In the genomic region with DNA sequence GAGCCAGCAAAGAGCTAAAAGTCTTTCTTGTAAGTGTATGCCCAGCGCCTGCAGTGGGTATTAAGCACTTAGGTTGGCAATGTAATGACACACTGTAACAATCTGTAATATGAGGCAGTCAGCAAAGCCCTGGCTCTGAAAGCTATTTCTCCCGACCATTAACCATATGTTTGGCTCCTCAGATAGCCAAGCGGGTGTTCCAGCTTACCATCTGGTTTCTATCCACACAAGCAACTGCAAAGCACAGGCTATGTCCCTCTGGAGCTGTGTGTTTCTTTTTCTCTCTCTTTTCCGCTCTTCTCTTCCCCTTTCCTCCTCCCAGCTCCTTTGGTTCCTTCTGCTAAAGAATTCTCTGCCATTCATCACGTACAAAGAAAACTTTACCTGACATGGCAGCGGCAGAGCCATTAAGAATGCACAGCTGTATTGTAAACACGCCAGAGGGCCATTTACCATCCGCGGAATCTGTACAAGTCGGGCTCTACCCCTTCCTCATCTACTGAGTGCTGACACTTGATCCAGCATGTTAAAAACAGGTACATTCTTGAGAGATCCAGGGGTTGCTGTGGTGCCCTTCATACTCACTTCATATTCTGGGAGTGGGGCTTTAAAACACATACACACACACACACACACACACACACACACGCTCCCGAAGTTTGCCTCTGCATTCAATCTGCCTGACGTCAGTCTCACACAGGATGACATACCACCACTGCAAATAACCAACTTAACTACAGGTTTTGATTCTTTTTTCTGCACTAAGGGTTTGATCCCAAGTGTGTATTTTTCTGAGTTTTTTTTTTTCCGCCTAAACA, we compare ENCODE assay signal across 8 cellular contexts.
A peak's percentile ranks its signal among the peaks of the same experiment; 100 is the strongest.
DNase-seq lines count a peak whose midpoint lies in the region; ATAC-seq and TF ChIP-seq lines count a peak whose summit lies in the region.

No MANE protein-coding gene starts in this region.

- H3K9me3 Mint-ChIP-seq in WTC11, result peaks cover 18% of the 10 kb centered on the region

- no peaks in the 10 kb centered on the region for H3K27me3 ChIP-seq in RWPE2 (ENCODE audit: insufficient read depth, poor library complexity, severe bottlenecking)
- H3K27me3 ChIP-seq in parathyroid adenoma (ENCODE audit: control insufficient read depth, insufficient read depth, low read length), result no peaks in the 10 kb centered on the region

- H3K9me3 ChIP-seq in RWPE2 (ENCODE audit: severe bottlenecking) (no peaks in the 10 kb centered on the region), parathyroid adenoma (ENCODE audit: control insufficient read depth, low read length) (no peaks in the 10 kb centered on the region)

- H3K4me3 ChIP-seq in RWPE2 (ENCODE audit: severe bottlenecking) (no peak overlapping the region), fibroblast of the aortic adventitia (ENCODE audit: low read depth, low read length) (peak overlapping the region; percentile 46), parathyroid adenoma (ENCODE audit: low read depth, low read length) (no peak overlapping the region)

- no peaks in the 10 kb centered on the region for H3K79me2 ChIP-seq in parathyroid adenoma

- H3K4me1 ChIP-seq in RWPE2 (ENCODE audit: insufficient read depth, poor library complexity, severe bottlenecking) (peaks cover 40% of the 10 kb centered on the region), parathyroid adenoma (peaks cover 38% of the 10 kb centered on the region)

- H3K4me3 Mint-ChIP-seq in WTC11, result no peak overlapping the region

- TF ChIP-seq CTCF in RWPE2 (IDR thresholded peaks at IDR 0.05; ENCODE audit: poor library complexity, severe bottlenecking), result no peak
- TF ChIP-seq CTCF in fibroblast of the aortic adventitia (IDR thresholded peaks at IDR 0.05; ENCODE audit: insufficient read depth, low read length), result no peak
- TF ChIP-seq CTCF in parathyroid adenoma (IDR thresholded peaks at IDR 0.05), result no peak
- TF ChIP-seq CTCF in WTC11 (IDR thresholded peaks at IDR 0.05), result no peak

- H3K27ac ChIP-seq in RWPE2 (ENCODE audit: poor library complexity, severe bottlenecking), result peak overlapping the region; percentile 92
- peak overlapping the region; percentile 93 for H3K27ac ChIP-seq in parathyroid adenoma

- H2AFZ ChIP-seq in parathyroid adenoma, result peak overlapping the region; percentile 64

- ATAC-seq in HG03066 (IDR thresholded peaks at IDR 0.05; ENCODE audit: low read depth, unreplicated experiment), result peak; percentile 21
- peak; percentile 8; the same call in 2 of the 3 replicates for ATAC-seq in RWPE2 (ENCODE audit: low read depth)
- no peak for ATAC-seq in WTC11

- no peak overlapping the region for H3K9ac ChIP-seq in parathyroid adenoma

- POLR2A ChIA-PET in WTC11 (lab: Charles Lee), result no interaction called here

- 0 out of 2 replicates have a peak, but pooled peaks cover 4% of the 10 kb centered on the region for H3K4me1 Mint-ChIP-seq in WTC11

- no peaks in the 10 kb centered on the region; the same call in 1 of the 2 replicates for H3K27me3 Mint-ChIP-seq in WTC11 (ENCODE audit: low read depth)

- H3K4me2 ChIP-seq in parathyroid adenoma (ENCODE audit: low read length), result peak overlapping the region; percentile 70

- CTCF ChIA-PET in WTC11 (lab: Charles Lee), result interaction anchor here (0.5 to 1.8 kb wide), 7 partner anchors 8 to 279 kb away, joined by 3 to 11 read pairs (median 3); no protein-coding TSS in a partner anchor

- no peak overlapping the region for H3K27ac Mint-ChIP-seq in WTC11

- DNase-seq in Ammon's horn (ENCODE audit: low spot score), result peak; percentile 49
- no peak for DNase-seq in RWPE2 (ENCODE audit: low spot score)
- DNase-seq in fibroblast of the aortic adventitia (ENCODE audit: low read depth), result peak; percentile 96
- DNase-seq in Kasumi-1 (lab: John Stamatoyannopoulos, UW), result no peak
- no peak for DNase-seq in kidney glomerular epithelial cell (lab: John Stamatoyannopoulos, UW)
- no peak for DNase-seq in WTC11 (ENCODE audit: low spot score)

- H3K36me3 ChIP-seq in RWPE2 (ENCODE audit: low read depth) (no peaks in the 10 kb centered on the region), parathyroid adenoma (ENCODE audit: control insufficient read depth, insufficient read depth, low read length) (no peaks in the 10 kb centered on the region)

- peaks cover 11% of the 10 kb centered on the region for H3K36me3 Mint-ChIP-seq in WTC11

TF ChIP-seq in WTC11, 78 proteins besides CTCF, POLR2A, EP300 and RAD21:
- TF ChIP-seq ZNF396 (CRISPR knock-in tag; IDR thresholded peaks at IDR 0.05; ENCODE audit: borderline replicate concordance) (no peak), ZNF219 (CRISPR knock-in tag; IDR thresholded peaks at IDR 0.05; ENCODE audit: borderline replicate concordance) (no peak), JUN (CRISPR knock-in tag; IDR thresholded peaks at IDR 0.05) (no peak), GRHL2 (CRISPR knock-in tag; IDR thresholded peaks at IDR 0.05; ENCODE audit: insufficient replicate concordance, severe bottlenecking) (no peak), ELF4 (CRISPR knock-in tag; IDR thresholded peaks at IDR 0.05; ENCODE audit: low read depth) (no peak), NFE2L1 (CRISPR knock-in tag; IDR thresholded peaks at IDR 0.05) (no peak)
- TF ChIP-seq, protein P1, sequence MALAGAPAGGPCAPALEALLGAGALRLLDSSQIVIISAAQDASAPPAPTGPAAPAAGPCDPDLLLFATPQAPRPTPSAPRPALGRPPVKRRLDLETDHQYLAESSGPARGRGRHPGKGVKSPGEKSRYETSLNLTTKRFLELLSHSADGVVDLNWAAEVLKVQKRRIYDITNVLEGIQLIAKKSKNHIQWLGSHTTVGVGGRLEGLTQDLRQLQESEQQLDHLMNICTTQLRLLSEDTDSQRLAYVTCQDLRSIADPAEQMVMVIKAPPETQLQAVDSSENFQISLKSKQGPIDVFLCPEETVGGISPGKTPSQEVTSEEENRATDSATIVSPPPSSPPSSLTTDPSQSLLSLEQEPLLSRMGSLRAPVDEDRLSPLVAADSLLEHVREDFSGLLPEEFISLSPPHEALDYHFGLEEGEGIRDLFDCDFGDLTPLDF (CRISPR knock-in tag; IDR thresholded peaks at IDR 0.05), result no peak
- TF ChIP-seq, protein P2, sequence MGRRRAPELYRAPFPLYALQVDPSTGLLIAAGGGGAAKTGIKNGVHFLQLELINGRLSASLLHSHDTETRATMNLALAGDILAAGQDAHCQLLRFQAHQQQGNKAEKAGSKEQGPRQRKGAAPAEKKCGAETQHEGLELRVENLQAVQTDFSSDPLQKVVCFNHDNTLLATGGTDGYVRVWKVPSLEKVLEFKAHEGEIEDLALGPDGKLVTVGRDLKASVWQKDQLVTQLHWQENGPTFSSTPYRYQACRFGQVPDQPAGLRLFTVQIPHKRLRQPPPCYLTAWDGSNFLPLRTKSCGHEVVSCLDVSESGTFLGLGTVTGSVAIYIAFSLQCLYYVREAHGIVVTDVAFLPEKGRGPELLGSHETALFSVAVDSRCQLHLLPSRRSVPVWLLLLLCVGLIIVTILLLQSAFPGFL (CRISPR knock-in tag; IDR thresholded peaks at IDR 0.05; ENCODE audit: borderline replicate concordance), result no peak
TF ChIP-seq in WTC11: peak in this region for 0.

Comparison
In these comparisons a context has a peak if more than half of its experiments do, and no peak if none do; other contexts are left out.
1. DNase-seq: peak in Ammon's horn (single experiment) and fibroblast of the aortic adventitia (single experiment); none in RWPE2 (single experiment), Kasumi-1 (0 of 2), kidney glomerular epithelial cell (single experiment) and WTC11 (single experiment).